Comparison of ENCODE assay signal across 1 cellular context in genomic region chr5:143102414-143102813, GRCh38.
TF ChIP-seq lines count a peak whose summit lies in the region.

No MANE protein-coding gene starts in this region.

TF ChIP-seq in GM12878, 131 proteins besides CTCF, POLR2A, EP300 and RAD21 (continued from another document):
- TF ChIP-seq BCLAF1 (IDR thresholded peaks at IDR 0.05) = no peak
- TF ChIP-seq SREBF1 (IDR thresholded peaks at IDR 0.05; ENCODE audit: low read length) = no peak
- no peak for TF ChIP-seq BMI1 (IDR thresholded peaks at IDR 0.05; ENCODE audit: borderline replicate concordance)
- TF ChIP-seq JUNB (IDR thresholded peaks at IDR 0.05) = no peak
- TF ChIP-seq ATF2 (IDR thresholded peaks at IDR 0.05; ENCODE audit: low read length) = no peak
- TF ChIP-seq NFIC (IDR thresholded peaks at IDR 0.05; ENCODE audit: low read depth, low read length) = no peak
- no peak for TF ChIP-seq TARDBP (IDR thresholded peaks at IDR 0.05; ENCODE audit: borderline replicate concordance)
- TF ChIP-seq HDGF (IDR thresholded peaks at IDR 0.05) = no peak
- no peak for TF ChIP-seq CREM (IDR thresholded peaks at IDR 0.05; ENCODE audit: low read depth)
- TF ChIP-seq PRDM15 (CRISPR knock-in tag; IDR thresholded peaks at IDR 0.05) = no peak
- TF ChIP-seq BCL3 (IDR thresholded peaks at IDR 0.05; ENCODE audit: borderline replicate concordance, insufficient read depth, low read depth, low read length, poor library complexity, severe bottlenecking) = no peak
